10 cellular contexts compared by ENCODE assay signal in the genomic region with DNA sequence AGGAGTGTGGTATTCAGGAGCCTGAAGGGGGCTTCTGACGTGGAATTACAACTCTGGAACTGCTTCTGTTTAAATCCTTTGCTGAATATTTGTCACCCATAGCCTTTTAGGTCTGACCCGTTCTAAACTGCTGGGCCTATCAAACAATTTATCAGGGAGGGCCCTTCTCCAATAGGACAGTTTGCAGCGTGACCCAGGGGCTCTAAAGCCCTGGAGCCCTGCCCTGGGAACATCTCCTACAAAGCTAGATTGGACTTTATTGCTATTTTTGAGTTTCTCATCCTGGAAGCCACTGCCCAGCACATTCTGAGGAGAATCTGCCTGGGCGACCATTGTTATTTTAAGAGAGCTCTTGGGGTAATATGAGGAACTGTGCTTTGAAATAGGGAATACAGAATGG. TPM values are rescaled to one million over a fixed set of nuclear protein-coding genes. Genes with fewer than 3 reads are reported as not detected.
A peak's percentile ranks its signal among the peaks of the same experiment; 100 is the strongest.
DNase-seq lines count a peak whose midpoint lies in the region; ATAC-seq and TF ChIP-seq lines count a peak whose summit lies in the region.
"Had no signal": no experiment of that assay in that cellular context is flagged by ENCODE, and none has a peak within 500 bp of the region (broad histone marks: within the 10 kb centered on the region; RNA-seq: fewer than 3 reads in every experiment).

No MANE protein-coding gene starts in this region.

- no peak for ATAC-seq in HG03045 (IDR thresholded peaks at IDR 0.05; ENCODE audit: unreplicated experiment)

- peaks cover 98 to 100% (median 98%) of the 10 kb centered on the region in 4 donors for H3K4me1 ChIP-seq in esophagus muscularis mucosa
- H3K4me1 ChIP-seq in spleen, result peaks cover 33 to 100% (median 100%) of the 10 kb centered on the region in 6 donors

- no peak for TF ChIP-seq EP300 in esophagus muscularis mucosa (IDR thresholded peaks at IDR 0.05)

- H3K9me3 ChIP-seq in esophagus muscularis mucosa (no peaks in the 10 kb centered on the region), spleen (no peaks in the 10 kb centered on the region)
- H3K9me3 ChIP-seq: A549 had no signal

- H3K36me3 ChIP-seq in esophagus muscularis mucosa, result peaks cover 0 to 5% (median 0%) of the 10 kb centered on the region in 4 donors
- H3K36me3 ChIP-seq in spleen, result peaks cover 0 to 10% (median 0%) of the 10 kb centered on the region in 6 donors

- DNase-seq in SKM-1 (lab: John Stamatoyannopoulos, UW; ENCODE audit: unreplicated experiment) (peak; percentile 4), SKM-1 treated with dmso at 0.1 percent for 144 hours (lab: John Stamatoyannopoulos, UW; ENCODE audit: unreplicated experiment) (no peak), RWPE1 (ENCODE audit: low spot score) (no peak), esophagus muscularis mucosa (ENCODE audit: extremely low spot score) (no peak), spleen (no peak), pons (ENCODE audit: low spot score) (no peak), NCI-H2196 treated with DMSO at 0.1 percent for 48 hours (lab: John Stamatoyannopoulos, UW; ENCODE audit: unreplicated experiment) (no peak)
- DNase-seq: NCI-H1694 treated with DMSO at 0.1 percent for 48 hours had no signal

- intact Hi-C loops in esophagus muscularis mucosa (cut with DNase I) (no loop called here), spleen (cut with DNase I; ENCODE audit: low total_unique reads) (loop anchor here (10.0 kb wide), 1 partner anchor 73 kb away; no protein-coding TSS in a partner anchor)

- H3K27ac ChIP-seq in RWPE1 (peak overlapping the region; percentile 81), esophagus muscularis mucosa (replicated peaks in 1 of 4) (peak overlapping the region; percentile 58 to 93 (median 82)), spleen (peak overlapping the region; percentile 53 to 100 (median 96))

- 53% methylated on average over 4 of the region's 4 CpGs for WGBS in esophagus muscularis mucosa
- 58 to 68% (median 67%) methylated on average over 4 of the region's 4 CpGs for WGBS in spleen, 5 donors

- H3K27me3 ChIP-seq in esophagus muscularis mucosa (no peaks in the 10 kb centered on the region), spleen (replicated peaks in 1 of 7) (no peaks in the 10 kb centered on the region)

- no peak for TF ChIP-seq CTCF in RWPE1 (conservative IDR thresholded peaks at IDR 0.05; ENCODE audit: low read depth)
- TF ChIP-seq CTCF in esophagus muscularis mucosa (IDR thresholded peaks at IDR 0.05), result no peak
- no peak for TF ChIP-seq CTCF in spleen (IDR thresholded peaks at IDR 0.05 in 8 of 11, conservative IDR thresholded peaks at IDR 0.05 in 3 of 11)

- POLR2A ChIA-PET in RWPE1 (lab: Yijun Ruan, JAX; ENCODE audit: low non-redundant PET), result no interaction called here

- TF ChIP-seq POLR2A in esophagus muscularis mucosa (IDR thresholded peaks at IDR 0.05; ENCODE audit: low read depth), result no peak
- TF ChIP-seq POLR2A in spleen (IDR thresholded peaks at IDR 0.05), result no peak

- CTCF ChIA-PET in RWPE1 (lab: Yijun Ruan, JAX), result interaction anchor here (0.6 kb wide), 2 partner anchors 207 to 233 kb away, joined by 4 to 5 read pairs; no protein-coding TSS in a partner anchor

- H3K4me3 ChIP-seq in esophagus muscularis mucosa, result no peak overlapping the region
- H3K4me3 ChIP-seq in spleen, result peak overlapping the region in 2 of 8 donors; percentile 17 to 53
- H3K4me3 ChIP-seq: A549 had no signal

RNA-seq across cellular contexts. Expression of a gene that starts 35.5 kb away (rescaled TPM):
- total RNA-seq in esophagus muscularis mucosa, result 100 to 1,000 TPM in 1 of 4 donors, 10 to 100 TPM in 3; 57.3 to 109 (median 74.2) TPM
- total RNA-seq in spleen, result 100 to 1,000 TPM in 1 of 7 donors, 10 to 100 TPM in 6; 71.6 to 111 (median 85.8) TPM
- 10 to 100 TPM; 21.8 to 43.3 (median 43.1) TPM for polyA plus RNA-seq in spleen
